Comparison of ENCODE assay signal across 8 cellular contexts in the genomic region with DNA sequence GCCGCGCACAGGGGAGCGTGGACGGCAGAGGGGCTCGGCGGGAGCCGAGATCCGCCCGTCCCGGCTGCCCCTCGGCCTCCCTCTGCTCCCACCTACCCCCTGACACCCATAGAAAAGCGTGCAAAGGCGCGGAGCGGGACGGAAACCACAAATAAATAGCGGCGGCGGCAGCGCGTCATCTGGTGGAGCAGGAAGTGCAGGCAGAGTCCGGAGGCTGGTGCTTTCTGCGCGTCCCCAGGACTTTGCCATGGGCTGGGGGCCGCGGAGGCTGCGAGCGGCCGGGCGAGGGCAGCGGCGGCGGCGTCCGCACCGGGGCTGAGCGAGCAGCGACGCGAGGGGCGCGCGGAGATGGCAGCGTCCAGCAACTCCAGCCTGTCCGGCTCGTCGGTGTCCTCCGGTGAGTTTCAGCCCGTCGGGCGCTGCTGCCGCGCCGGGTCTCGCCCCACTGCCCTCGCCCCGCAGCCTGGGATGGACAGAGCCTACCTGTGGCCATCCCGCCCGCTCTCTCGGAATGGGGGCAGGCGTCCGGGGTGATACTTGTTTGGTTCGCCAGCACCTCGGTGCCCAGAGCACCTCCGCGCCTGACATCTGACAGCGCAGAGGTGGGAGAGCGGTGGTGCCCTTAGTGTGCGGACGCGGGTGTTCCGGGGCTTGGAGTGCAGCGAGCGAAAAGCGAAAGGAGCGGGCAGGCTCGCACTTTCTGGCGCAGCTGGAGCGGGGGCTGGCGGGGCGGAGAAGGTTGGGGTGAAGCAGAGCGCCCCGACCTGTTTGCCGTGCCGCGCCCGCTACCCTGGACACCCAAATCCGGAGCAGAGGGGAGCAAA. TPM values are rescaled to one million over a fixed set of nuclear protein-coding genes. Genes with fewer than 3 reads are reported as not detected.
A peak's percentile ranks its signal among the peaks of the same experiment; 100 is the strongest.
DNase-seq lines count a peak whose midpoint lies in the region; ATAC-seq and TF ChIP-seq lines count a peak whose summit lies in the region.

CHN2 (plus strand) TSS at position 182 of the 824 bp plus-strand sequence.

- peaks cover 55% of the 10 kb centered on the region for H3K36me3 Mint-ChIP-seq in dendritic cell treated with granulocyte-macrophage colony-stimulating factor and Interleukin-4, amounts not matched to agents 40 ng/mL and 50 ng/mL, for 4 days (ENCODE audit: low read depth)

- intact Hi-C loops in dendritic cell treated with granulocyte-macrophage colony-stimulating factor and Interleukin-4, amounts not matched to agents 40 ng/mL and 50 ng/mL, for 4 days (cut with micrococcal nuclease) = loop anchor here (2.0 to 10.0 kb wide), 5 partner anchors 48 to 270 kb away; partner anchors contain the start of gene CPVL
- intact Hi-C loops in lower leg skin (cut with DNase I; ENCODE audit: low total_unique reads) = loop anchor here (5.0 kb wide), 1 partner anchor 212 kb away; no protein-coding TSS in a partner anchor

- ATAC-seq in GM18858 (IDR thresholded peaks at IDR 0.05; ENCODE audit: unreplicated experiment) = no peak

- peak within 1 kb of the TSS; percentile 52 for H3K4me3 ChIP-seq in lower leg skin (ENCODE audit: low read depth, poor library complexity, severe bottlenecking)

- WGBS in lower leg skin, 2 donors = 0 to 1% methylated on average over 9 to 16 of the region's 88 CpGs

- peak within 1 kb of the TSS; percentile 66 for H3K27ac Mint-ChIP-seq in dendritic cell treated with granulocyte-macrophage colony-stimulating factor and Interleukin-4, amounts not matched to agents 40 ng/mL and 50 ng/mL, for 4 days

- H3K9me3 Mint-ChIP-seq in dendritic cell treated with granulocyte-macrophage colony-stimulating factor and Interleukin-4, amounts not matched to agents 40 ng/mL and 50 ng/mL, for 4 days = no peaks in the 10 kb centered on the region

- peaks cover 20% of the 10 kb centered on the region for H3K27me3 Mint-ChIP-seq in dendritic cell treated with granulocyte-macrophage colony-stimulating factor and Interleukin-4, amounts not matched to agents 40 ng/mL and 50 ng/mL, for 4 days

- no peak for TF ChIP-seq CTCF in lower leg skin (IDR thresholded peaks at IDR 0.05)

- no peak for TF ChIP-seq POLR2A in lower leg skin (IDR thresholded peaks at IDR 0.05)

- peak; percentile 57 to 94 (median 92) for DNase-seq in NCI-H1417 (lab: John Stamatoyannopoulos, UW)
- DNase-seq in NCI-H1417 treated with DMSO at 0.1 percent for 48 hours (lab: John Stamatoyannopoulos, UW) = no peak
- peak; percentile 16 to 50 for DNase-seq in NCI-H1930 (lab: John Stamatoyannopoulos, UW)
- DNase-seq in activated CD4-positive, alpha-beta T cell treated with anti-CD3 and anti-CD28 coated beads for 48 hours = peak; percentile 42
- DNase-seq in lower leg skin (ENCODE audit: low spot score in 2 of 2) = peak; percentile 53 to 91
- DNase-seq in stimulated activated CD4-positive, alpha-beta T cell treated with anti-CD3 and anti-CD28 coated beads, Interleukin-4, amount 100 ng/mL, for 4 hours = peak; percentile 23 to 24

- H3K4me3 Mint-ChIP-seq in dendritic cell treated with granulocyte-macrophage colony-stimulating factor and Interleukin-4, amounts not matched to agents 40 ng/mL and 50 ng/mL, for 4 days = peak within 1 kb of the TSS; percentile 89

- peaks cover 59% of the 10 kb centered on the region for H3K4me1 Mint-ChIP-seq in dendritic cell treated with granulocyte-macrophage colony-stimulating factor and Interleukin-4, amounts not matched to agents 40 ng/mL and 50 ng/mL, for 4 days (ENCODE audit: low read depth)

RNA-seq across cellular contexts. Expression of gene CHN2, which starts in this region (rescaled TPM):
- 1 to 10 TPM; 1.0 to 3.8 (median 2.0) TPM for total RNA-seq in lower leg skin
